ENCODE assay signal across 11 cellular contexts in genomic region chr15:66621491-66622467, GRCh38. TPM values are rescaled to one million over a fixed set of nuclear protein-coding genes. Genes with fewer than 3 reads are reported as not detected.
DNase-seq lines count a peak whose midpoint lies in the region; ATAC-seq and TF ChIP-seq lines count a peak whose summit lies in the region.
"Had no signal": no experiment of that assay in that cellular context is flagged by ENCODE, and none has a peak within 500 bp of the region (broad histone marks: within the 10 kb centered on the region; RNA-seq: fewer than 3 reads in every experiment).

No MANE protein-coding gene starts in this region.

- peak overlapping the region; percentile 65 for H2AFZ ChIP-seq in fibroblast of lung (ENCODE audit: low read length)

- no peaks in the 10 kb centered on the region for H3K36me3 ChIP-seq in fibroblast of lung (ENCODE audit: control insufficient read depth, insufficient read depth, low read length)
- no peaks in the 10 kb centered on the region for H3K36me3 ChIP-seq in mucosa of descending colon (ENCODE audit: low read depth)
- H3K36me3 ChIP-seq in uterus = no peaks in the 10 kb centered on the region

- peaks cover 19% of the 10 kb centered on the region for H3K27me3 Mint-ChIP-seq in activated naive CD4-positive, alpha-beta T cell treated with anti-CD3 and anti-CD28 coated beads, Interleukin-2, amount 50 U/mL, for 24 hours
- H3K27me3 Mint-ChIP-seq in activated naive CD4-positive, alpha-beta T cell treated with anti-CD3 and anti-CD28 coated beads, Interleukin-2, amount 10 ng/mL, durations not matched to agents 7 days and 5 days = peaks cover 61% of the 10 kb centered on the region

- no peak overlapping the region for H3K4me2 ChIP-seq in fibroblast of lung (ENCODE audit: extremely low read depth, insufficient read depth, low read length)

- H3K36me3 Mint-ChIP-seq in activated naive CD4-positive, alpha-beta T cell treated with anti-CD3 and anti-CD28 coated beads, Interleukin-2, amount 50 U/mL, for 24 hours = no peaks in the 10 kb centered on the region
- H3K36me3 Mint-ChIP-seq in activated naive CD4-positive, alpha-beta T cell treated with anti-CD3 and anti-CD28 coated beads, Interleukin-2, amount 10 ng/mL, durations not matched to agents 7 days and 5 days = no peaks in the 10 kb centered on the region
- H3K36me3 Mint-ChIP-seq: activated naive CD4-positive, alpha-beta T cell treated with anti-CD3 and anti-CD28 coated beads, Interleukin-2, amount 50 U/mL, for 72 hours had no signal

- no peak for TF ChIP-seq POLR2A in uterus (IDR thresholded peaks at IDR 0.05)

- ATAC-seq in mucosa of descending colon = peak; percentile 21
- ATAC-seq: activated naive CD4-positive, alpha-beta T cell treated with anti-CD3 and anti-CD28 coated beads, Interleukin-2, amount 50 U/mL, for 72 hours; naive thymus-derived CD8-positive, alpha-beta T cell had no signal

- no peak overlapping the region for H3K4me3 ChIP-seq in fibroblast of lung (replicated peaks in 1 of 4; ENCODE audit: control extremely low read depth in 1 of 4, insufficient read depth in 1 of 4, low read depth in 3 of 4, low read length in 4 of 4)
- no peak overlapping the region for H3K4me3 ChIP-seq in mucosa of descending colon
- peak overlapping the region in 1 of 2 donors; percentile 30 for H3K4me3 ChIP-seq in uterus

- H3K4me1 ChIP-seq in fibroblast of lung (ENCODE audit: control insufficient read depth, extremely low read depth, insufficient read depth, low read length) (peaks cover 13% of the 10 kb centered on the region), mucosa of descending colon (ENCODE audit: low read depth) (peaks cover 29% of the 10 kb centered on the region), uterus (peaks cover 0 to 9% of the 10 kb centered on the region in 2 donors)

- H3K27me3 ChIP-seq in fibroblast of lung (ENCODE audit: control insufficient read depth, insufficient read depth, low read length) = no peaks in the 10 kb centered on the region
- no peaks in the 10 kb centered on the region for H3K27me3 ChIP-seq in uterus

- intact Hi-C loops in mucosa of descending colon (cut with DNase I, micrococcal nuclease) = no loop called here
- intact Hi-C loops in uterus (cut with DNase I; ENCODE audit: low total_unique reads) = loop anchor here (10.0 kb wide), 2 partner anchors 83 to 153 kb away; partner anchors contain the start of gene SMAD6

- CTCF ChIA-PET in activated naive CD4-positive, alpha-beta T cell treated with anti-CD3 and anti-CD28 coated beads, Interleukin-2, amount 10 ng/mL, durations not matched to agents 7 days and 5 days (lab: Charles Lee) = interaction anchor here (0.8 to 1.4 kb wide), 3 partner anchors 76 to 230 kb away, joined by 3 to 9 read pairs (median 3); no protein-coding TSS in a partner anchor

- peak overlapping the region; percentile 15 for H3K27ac Mint-ChIP-seq in activated naive CD4-positive, alpha-beta T cell treated with anti-CD3 and anti-CD28 coated beads, Interleukin-2, amount 50 U/mL, for 24 hours
- H3K27ac Mint-ChIP-seq in activated naive CD4-positive, alpha-beta T cell treated with anti-CD3 and anti-CD28 coated beads, Interleukin-2, amount 10 ng/mL, durations not matched to agents 7 days and 5 days = no peak overlapping the region
- H3K27ac Mint-ChIP-seq: activated naive CD4-positive, alpha-beta T cell treated with anti-CD3 and anti-CD28 coated beads, Interleukin-2, amount 50 U/mL, for 72 hours had no signal

- H4K20me1 ChIP-seq in fibroblast of lung (ENCODE audit: control insufficient read depth, extremely low read depth, insufficient read depth, low read length) = no peaks in the 10 kb centered on the region

- no peaks in the 10 kb centered on the region for H3K79me2 ChIP-seq in fibroblast of lung (ENCODE audit: control insufficient read depth, insufficient read depth, low read length)

- no peak for DNase-seq in activated naive CD4-positive, alpha-beta T cell treated with anti-CD3 and anti-CD28 coated beads, Interleukin-2, amount 10 ng/mL, durations not matched to agents 7 days and 5 days
- DNase-seq in fibroblast of lung (ENCODE audit: low read depth in 2 of 2) = peak in 1 of 2 donors; percentile 43
- DNase-seq in mucosa of descending colon = peak in 1 of 3 donors; percentile 54
- no peak for DNase-seq in uterus
- no peak for DNase-seq in stimulated activated CD8-positive, alpha-beta memory T cell treated with anti-CD3 and anti-CD28 coated beads, Interleukin-4, amount 100 ng/mL, for 48 hours
- no peak for DNase-seq in epidermal melanocyte (ENCODE audit: insufficient read length, low spot score)
- no peak for DNase-seq in NCI-H524 (lab: John Stamatoyannopoulos, UW)
- DNase-seq: ACHN; naive thymus-derived CD8-positive, alpha-beta T cell had no signal

- peak overlapping the region; percentile 20 for H3K9ac ChIP-seq in fibroblast of lung (ENCODE audit: insufficient read depth, low read length)

- no peak overlapping the region for H3K4me3 Mint-ChIP-seq in activated naive CD4-positive, alpha-beta T cell treated with anti-CD3 and anti-CD28 coated beads, Interleukin-2, amount 50 U/mL, for 24 hours
- H3K4me3 Mint-ChIP-seq in activated naive CD4-positive, alpha-beta T cell treated with anti-CD3 and anti-CD28 coated beads, Interleukin-2, amount 10 ng/mL, durations not matched to agents 7 days and 5 days = no peak overlapping the region
- H3K4me3 Mint-ChIP-seq: naive thymus-derived CD8-positive, alpha-beta T cell had no signal

- no peak for TF ChIP-seq CTCF in fibroblast of lung (conservative IDR thresholded peaks at IDR 0.05 in 1 of 2, IDR thresholded peaks at IDR 0.05 in 1 of 2; ENCODE audit: low read depth in 1 of 2, low read length in 2 of 2)
- TF ChIP-seq CTCF in mucosa of descending colon (IDR thresholded peaks at IDR 0.05) = no peak
- TF ChIP-seq CTCF in uterus (IDR thresholded peaks at IDR 0.05) = no peak

- H3K27ac ChIP-seq in fibroblast of lung (ENCODE audit: insufficient read depth, low read length) = no peak overlapping the region
- peak overlapping the region; percentile 36 to 65 for H3K27ac ChIP-seq in uterus

- H3K9me3 ChIP-seq in fibroblast of lung (ENCODE audit: control insufficient read depth, insufficient read depth, low read depth, low read length) = no peaks in the 10 kb centered on the region
- no peaks in the 10 kb centered on the region for H3K9me3 ChIP-seq in mucosa of descending colon
- H3K9me3 ChIP-seq in uterus = no peaks in the 10 kb centered on the region

- no peaks in the 10 kb centered on the region for H3K4me1 Mint-ChIP-seq in activated naive CD4-positive, alpha-beta T cell treated with anti-CD3 and anti-CD28 coated beads, Interleukin-2, amount 50 U/mL, for 24 hours
- peaks cover 5% of the 10 kb centered on the region for H3K4me1 Mint-ChIP-seq in activated naive CD4-positive, alpha-beta T cell treated with anti-CD3 and anti-CD28 coated beads, Interleukin-2, amount 10 ng/mL, durations not matched to agents 7 days and 5 days

- no peaks in the 10 kb centered on the region for H3K9me3 Mint-ChIP-seq in activated naive CD4-positive, alpha-beta T cell treated with anti-CD3 and anti-CD28 coated beads, Interleukin-2, amount 50 U/mL, for 24 hours
- H3K9me3 Mint-ChIP-seq in activated naive CD4-positive, alpha-beta T cell treated with anti-CD3 and anti-CD28 coated beads, Interleukin-2, amount 10 ng/mL, durations not matched to agents 7 days and 5 days = no peaks in the 10 kb centered on the region
- H3K9me3 Mint-ChIP-seq: activated naive CD4-positive, alpha-beta T cell treated with anti-CD3 and anti-CD28 coated beads, Interleukin-2, amount 50 U/mL, for 72 hours; naive thymus-derived CD8-positive, alpha-beta T cell had no signal

RNA-seq across cellular contexts. Expression of gene LCTL, which starts 56.0 kb away (rescaled TPM):
- total RNA-seq in fibroblast of lung (0.26 and 0.66 TPM in 2 replicates), mucosa of descending colon (not detected), uterus (not detected)
- 0.96 and 1.3 TPM in 2 replicates for polyA plus RNA-seq in fibroblast of lung
- polyA plus RNA-seq in fibroblast of lung (2012) = 0.83 and 1.3 TPM in 2 replicates
- not detected in 2 replicates for polyA minus RNA-seq in fibroblast of lung (ENCODE audit: low replicate concordance)
- total RNA-seq: activated naive CD4-positive, alpha-beta T cell treated with anti-CD3 and anti-CD28 coated beads, Interleukin-2, amount 50 U/mL, for 72 hours; naive thymus-derived CD8-positive, alpha-beta T cell had no signal
- polyA plus RNA-seq: naive thymus-derived CD8-positive, alpha-beta T cell had no signal
